In the genomic region with DNA sequence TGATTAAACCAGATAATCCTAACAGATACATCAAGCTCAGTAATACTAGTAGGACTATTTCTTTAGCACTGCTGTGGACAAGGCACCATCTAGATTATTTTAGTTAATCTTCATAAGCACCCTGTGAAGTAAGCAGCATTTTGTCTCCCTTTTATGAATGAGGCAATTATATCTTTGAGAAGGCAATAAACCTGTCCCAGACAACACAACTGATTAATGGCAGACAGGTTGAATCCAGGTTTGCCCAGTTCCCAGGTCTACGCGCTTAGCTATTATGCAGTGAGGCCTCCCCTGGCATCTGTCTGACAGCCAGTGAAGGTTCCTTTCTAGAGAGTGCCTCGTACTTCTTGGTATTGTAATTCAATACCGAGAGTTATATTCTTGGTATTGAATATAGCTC, we compare ENCODE assay signal across 23 cellular contexts. TPM values are rescaled to one million over a fixed set of nuclear protein-coding genes. Genes with fewer than 3 reads are reported as not detected.
"Had no signal": no experiment of that assay in that cellular context is flagged by ENCODE, and none has a peak within 500 bp of the region (broad histone marks: within the 10 kb centered on the region; RNA-seq: fewer than 3 reads in every experiment).

No MANE protein-coding gene starts in this region.

- H3K36me3 ChIP-seq: esophagus squamous epithelium, neural progenitor cell, ovary, suprapubic skin, thyroid gland, uterus had no signal

- ATAC-seq: effector memory CD8-positive, alpha-beta T cell; left cardiac atrium; left ventricle myocardium superior; natural killer cell treated with Interleukin-12 subunit alpha and Interleukin-12 subunit beta and Interleukin-15 and Interleukin-18, amount 100 ng/mL, for 72 hours; right cardiac atrium; stimulated activated effector memory CD8-positive, alpha-beta T cell treated with anti-CD3 and anti-CD28 coated beads, Interleukin-12 subunit alpha, Interleukin-12 subunit beta, amount 100 ng/mL, for 72 hours; stimulated activated naive CD8-positive, alpha-beta T cell treated with anti-CD3 and anti-CD28 coated beads, Interleukin-15, Interleukin-2, amounts not matched to agents 100 U/mL and 50 U/mL, for 24 hours had no signal

- H3K9me3 ChIP-seq: esophagus squamous epithelium, ovary, suprapubic skin, thyroid gland, uterus had no signal

- DNase-seq: effector memory CD8-positive, alpha-beta T cell; esophagus squamous epithelium; foreskin fibroblast; immature natural killer cell; left cardiac atrium; left ventricle myocardium superior; mesenchymal stem cell; midbrain; nucleus accumbens; ovary; right cardiac atrium; stimulated activated CD4-positive, alpha-beta T cell treated with anti-CD3 and anti-CD28 coated beads, Interleukin-2, amount 100 ng/mL, for 48 hours; stimulated activated CD8-positive, alpha-beta memory T cell treated with anti-CD3 and anti-CD28 coated beads, Interleukin-4, amount 100 ng/mL, for 48 hours; stimulated activated naive CD8-positive, alpha-beta T cell treated with anti-CD3 and anti-CD28 coated beads, Interleukin-15, Interleukin-2, amounts not matched to agents 100 U/mL and 50 U/mL, for 24 hours; thyroid gland; uterus had no signal

- H3K27me3 ChIP-seq: neural progenitor cell, ovary, thyroid gland had no signal

- H3K4me1 ChIP-seq: esophagus squamous epithelium, neural progenitor cell, thyroid gland, uterus had no signal

- H3K27ac ChIP-seq: epithelial cell of prostate, esophagus squamous epithelium, neural progenitor cell, ovary, suprapubic skin, thyroid gland, uterus had no signal

- H3K4me3 ChIP-seq: esophagus squamous epithelium, lung, neural progenitor cell, ovary, smooth muscle cell, suprapubic skin, thyroid gland, uterus had no signal

RNA-seq across cellular contexts. Expression of a gene that starts 9.7 kb away (rescaled TPM):
- total RNA-seq: natural killer cell treated with Interleukin-12 subunit alpha and Interleukin-12 subunit beta and Interleukin-15 and Interleukin-18, amount 100 ng/mL, for 72 hours had no signal
